Comparison of ENCODE assay signal across 20 cellular contexts in genomic region chr5:53601570-53601969, GRCh38. TPM values are rescaled to one million over a fixed set of nuclear protein-coding genes. Genes with fewer than 3 reads are reported as not detected.
DNase-seq lines count a peak whose midpoint lies in the region; ATAC-seq, FAIRE-seq and TF ChIP-seq lines count a peak whose summit lies in the region.
"Had no signal": no experiment of that assay in that cellular context is flagged by ENCODE, and none has a peak within 500 bp of the region (broad histone marks: within the 10 kb centered on the region; RNA-seq: fewer than 3 reads in every experiment).

No MANE protein-coding gene starts in this region.

- peak overlapping the region; percentile 23 for H3K4me3 Mint-ChIP-seq in MCF 10A (ENCODE audit: unreplicated experiment)
- no peak overlapping the region for H3K4me3 Mint-ChIP-seq in activated CD8-positive, alpha-beta T cell treated with anti-CD3 and anti-CD28 coated beads, Interleukin-2, amount 10 ng/mL, durations not matched to agents 7 days and 5 days

- H3K36me3 ChIP-seq in breast epithelium = no peaks in the 10 kb centered on the region
- H3K36me3 ChIP-seq in testis (ENCODE audit: low read depth, missing control alignments) = no peaks in the 10 kb centered on the region

- no peak for ATAC-seq in activated CD8-positive, alpha-beta T cell treated with anti-CD3 and anti-CD28 coated beads, Interleukin-2, amount 10 ng/mL, durations not matched to agents 7 days and 5 days
- ATAC-seq in HG02588 (IDR thresholded peaks at IDR 0.05; ENCODE audit: unreplicated experiment) = no peak
- ATAC-seq: gastrocnemius medialis, K562, mucosa of descending colon had no signal

- TF ChIP-seq POLR2A in breast epithelium (IDR thresholded peaks at IDR 0.05) (no peak), testis (IDR thresholded peaks at IDR 0.05) (no peak)

- no peak for FAIRE-seq in urothelium cell line (lab: Jason Lieb, UNC)
- FAIRE-seq: H1, K562 had no signal

- no peak overlapping the region for H3K27ac Mint-ChIP-seq in MCF 10A (ENCODE audit: low read depth, unreplicated experiment)
- no peak overlapping the region for H3K27ac Mint-ChIP-seq in activated CD8-positive, alpha-beta T cell treated with anti-CD3 and anti-CD28 coated beads, Interleukin-2, amount 10 ng/mL, durations not matched to agents 7 days and 5 days

- no peak for TF ChIP-seq CTCF in MCF 10A (IDR thresholded peaks at IDR 0.05; ENCODE audit: unreplicated experiment)
- TF ChIP-seq CTCF in breast epithelium (IDR thresholded peaks at IDR 0.05) = no peak
- no peak for TF ChIP-seq CTCF in testis (IDR thresholded peaks at IDR 0.05)

- no peaks in the 10 kb centered on the region for H3K9me3 Mint-ChIP-seq in MCF 10A (ENCODE audit: unreplicated experiment)
- H3K9me3 Mint-ChIP-seq in activated CD8-positive, alpha-beta T cell treated with anti-CD3 and anti-CD28 coated beads, Interleukin-2, amount 10 ng/mL, durations not matched to agents 7 days and 5 days (ENCODE audit: insufficient read depth) = no peaks in the 10 kb centered on the region

- H3K27ac ChIP-seq in breast epithelium (no peak overlapping the region), testis (no peak overlapping the region)
- H3K27ac ChIP-seq: gastrocnemius medialis had no signal

- no peaks in the 10 kb centered on the region for H3K9me3 ChIP-seq in breast epithelium
- no peaks in the 10 kb centered on the region for H3K9me3 ChIP-seq in testis
- H3K9me3 ChIP-seq: gastrocnemius medialis, mucosa of descending colon had no signal

- no peaks in the 10 kb centered on the region for H3K27me3 Mint-ChIP-seq in MCF 10A (ENCODE audit: insufficient read depth, unreplicated experiment)
- no peaks in the 10 kb centered on the region for H3K27me3 Mint-ChIP-seq in activated CD8-positive, alpha-beta T cell treated with anti-CD3 and anti-CD28 coated beads, Interleukin-2, amount 10 ng/mL, durations not matched to agents 7 days and 5 days (ENCODE audit: low read depth)

- H3K4me3 ChIP-seq in breast epithelium (no peak overlapping the region), testis (no peak overlapping the region)
- H3K4me3 ChIP-seq: gastrocnemius medialis, K562, mucosa of descending colon had no signal

- DNase-seq in MCF 10A (ENCODE audit: unreplicated experiment) (peak; percentile 91), breast epithelium (ENCODE audit: low spot score in 2 of 2) (no peak), RKO (ENCODE audit: low spot score) (peak; percentile 79), fibroblast of gingiva (ENCODE audit: low read depth) (peak; percentile 20), urothelium cell line (ENCODE audit: low spot score) (peak; percentile 29), testis (no peak)
- no peak for DNase-seq in activated CD8-positive, alpha-beta T cell treated with anti-CD3 and anti-CD28 coated beads, Interleukin-2, amount 10 ng/mL, durations not matched to agents 7 days and 5 days
- DNase-seq: 8988T; activated CD4-positive, alpha-beta T cell treated with anti-CD3 and anti-CD28 coated beads for 48 hours; activated CD8-positive, alpha-beta memory T cell treated with anti-CD3 and anti-CD28 coated beads, Interleukin-2, amount 50 U/mL, for 4 hours; activated gamma-delta T cell treated with Interleukin-2 at 50 U/mL for 16 hours; amygdala; C1 segment of cervical spinal cord; gastrocnemius medialis; mucosa of descending colon; NCI-H1092 treated with DMSO at 0.1 percent for 48 hours; stimulated activated CD4-positive, alpha-beta T cell treated with anti-CD3 and anti-CD28 coated beads, Interleukin-12 subunit alpha, Interleukin-12 subunit beta, amount 100 ng/mL, for 4 hours had no signal

- H3K27me3 ChIP-seq in breast epithelium (no peaks in the 10 kb centered on the region), testis (no peaks in the 10 kb centered on the region)
- H3K27me3 ChIP-seq: gastrocnemius medialis had no signal

- CTCF ChIA-PET in MCF 10A (lab: Yijun Ruan, JAX) = interaction anchor here (0.5 kb wide), 1 partner anchor 53 kb away, joined by 3 read pairs; no protein-coding TSS in a partner anchor
- CTCF ChIA-PET in activated CD8-positive, alpha-beta T cell treated with anti-CD3 and anti-CD28 coated beads, Interleukin-2, amount 10 ng/mL, durations not matched to agents 7 days and 5 days (lab: Charles Lee) = no interaction called here

- BruUV-seq in MCF 10A (replicated peaks; lab: Mats Ljungman, UMichigan) = no TSS peak

- no peaks in the 10 kb centered on the region for H3K4me1 ChIP-seq in breast epithelium
- no peaks in the 10 kb centered on the region for H3K4me1 ChIP-seq in testis

- peaks cover 12% of the 10 kb centered on the region for H3K4me1 Mint-ChIP-seq in MCF 10A (ENCODE audit: insufficient read depth, unreplicated experiment)
- no peaks in the 10 kb centered on the region for H3K4me1 Mint-ChIP-seq in activated CD8-positive, alpha-beta T cell treated with anti-CD3 and anti-CD28 coated beads, Interleukin-2, amount 10 ng/mL, durations not matched to agents 7 days and 5 days (ENCODE audit: low read depth)

- intact Hi-C loops in MCF 10A (cut with micrococcal nuclease) = no loop called here
- intact Hi-C loops in breast epithelium (cut with DNase I; ENCODE audit: low total_unique reads) = no loop called here
- intact Hi-C loops in testis (cut with DNase I; ENCODE audit: low total_unique reads) = no loop called here

- WGBS in testis, 2 donors = 68 to 77% methylated on average over 5 of the region's 5 CpGs

- POLR2A ChIA-PET in MCF 10A (lab: Yijun Ruan, JAX) = interaction anchor here (0.5 to 1.1 kb wide), 6 partner anchors 8 to 594 kb away, joined by 3 to 4 read pairs (median 4); no protein-coding TSS in a partner anchor
- POLR2A ChIA-PET in activated CD8-positive, alpha-beta T cell treated with anti-CD3 and anti-CD28 coated beads, Interleukin-2, amount 10 ng/mL, durations not matched to agents 7 days and 5 days (lab: Charles Lee) = no interaction called here

- H3K36me3 Mint-ChIP-seq in MCF 10A (ENCODE audit: insufficient read depth, unreplicated experiment) = peaks cover 8% of the 10 kb centered on the region
- peaks cover 28% of the 10 kb centered on the region for H3K36me3 Mint-ChIP-seq in activated CD8-positive, alpha-beta T cell treated with anti-CD3 and anti-CD28 coated beads, Interleukin-2, amount 10 ng/mL, durations not matched to agents 7 days and 5 days (ENCODE audit: low read depth)

RNA-seq across cellular contexts. Expression of gene NDUFS4, which starts 41.1 kb away (rescaled TPM):
- total RNA-seq in MCF 10A (2022) (136 and 186 TPM in 2 replicates), breast epithelium (100 to 1,000 TPM in 1 of 3 donors, 10 to 100 TPM in 2; 93.7 to 104 (median 94.1) TPM), testis (10 to 100 TPM; 63.9 to 78.9 TPM)
- 10 to 100 TPM; 53.0 to 53.4 TPM for total RNA-seq in activated CD8-positive, alpha-beta T cell treated with anti-CD3 and anti-CD28 coated beads, Interleukin-2, amount 10 ng/mL, durations not matched to agents 7 days and 5 days
- 98.9 TPM for polyA plus RNA-seq in testis (ENCODE audit: insufficient read depth, low read depth, low replicate concordance)

Comparison
In these comparisons a context has a peak if more than half of its experiments do, and no peak if none do; other contexts are left out.
1. DNase-seq: peak in MCF 10A (single experiment), RKO (single experiment), fibroblast of gingiva (single experiment) and urothelium cell line (single experiment); none in breast epithelium (0 of 2), activated CD8-positive, alpha-beta T cell treated with anti-CD3 and anti-CD28 coated beads, Interleukin-2, amount 10 ng/mL, durations not matched to agents 7 days and 5 days (single experiment) and testis (single experiment).